19 cellular contexts compared by ENCODE assay signal in genomic region chr18:46184296-46185080, GRCh38.
A peak's percentile ranks its signal among the peaks of the same experiment; 100 is the strongest.
DNase-seq lines count a peak whose midpoint lies in the region; ATAC-seq and TF ChIP-seq lines count a peak whose summit lies in the region.
"Had no signal": no experiment of that assay in that cellular context is flagged by ENCODE, and none has a peak within 500 bp of the region (broad histone marks: within the 10 kb centered on the region; RNA-seq: fewer than 3 reads in every experiment).

No MANE protein-coding gene starts in this region.

- peak overlapping the region; percentile 41 to 78 for H3K27ac Mint-ChIP-seq in T-cell
- H3K27ac Mint-ChIP-seq in stimulated activated memory B cell treated with anti-CD40 and anti-IgM and Interleukin-4, amounts not matched to agents 10 μg/mL and 1 μg/mL and 100 μg/mL, for 72 hours = peak overlapping the region; percentile 35
- H3K27ac Mint-ChIP-seq: activated CD4-positive, alpha-beta memory T cell treated with anti-CD3 and anti-CD28 coated beads, Interleukin-2, amount 10 ng/mL, durations not matched to agents 7 days and 5 days; dendritic cell treated with granulocyte-macrophage colony-stimulating factor and Interleukin-4, amounts not matched to agents 40 ng/mL and 50 ng/mL, for 4 days had no signal

- no peak for DNase-seq in heart right ventricle
- no peak for DNase-seq in right cardiac atrium
- DNase-seq in T-cell = no peak
- DNase-seq in PC-3 = no peak
- DNase-seq in stimulated activated CD4-positive, alpha-beta T cell treated with anti-CD3 and anti-CD28 coated beads, Interleukin-4, amount 100 ng/mL, for 24 hours = no peak
- no peak for DNase-seq in KBM-7
- DNase-seq: activated CD4-positive, alpha-beta memory T cell treated with anti-CD3 and anti-CD28 coated beads, Interleukin-2, amount 10 ng/mL, durations not matched to agents 7 days and 5 days; activated gamma-delta T cell treated with Interleukin-2 at 50 U/mL for 16 hours; erythroblast; HCEC 1CT; islet precursor cell; NCI-H2081; NCI-H748 treated with DMSO at 0.1 percent for 48 hours; nucleus accumbens; T1000; upper lobe of left lung had no signal

- H3K27ac ChIP-seq in heart right ventricle (peak overlapping the region in 6 of 10 donors; percentile 10 to 85 (median 56)), right cardiac atrium (ENCODE audit: low read length) (no peak overlapping the region), HUES48 (ENCODE audit: low read depth, low read length) (peak overlapping the region; percentile 7), PC-3 (ENCODE audit: low read length) (no peak overlapping the region)
- H3K27ac ChIP-seq: upper lobe of left lung had no signal

- peaks cover 0 to 13% (median 0%) of the 10 kb centered on the region in 9 donors for H3K36me3 ChIP-seq in heart right ventricle
- H3K36me3 ChIP-seq in HUES48 (ENCODE audit: control insufficient read depth, insufficient read depth, low read length) = no peaks in the 10 kb centered on the region
- H3K36me3 ChIP-seq in PC-3 (ENCODE audit: low read depth, low read length) = no peaks in the 10 kb centered on the region
- H3K36me3 ChIP-seq: upper lobe of left lung had no signal

- H2AFZ ChIP-seq in PC-3 (ENCODE audit: low read length) = no peak overlapping the region

- in situ Hi-C loops in KBM-7 (cut with MboI; ENCODE audit: low pct_unique_long_range_greater_than_20kb, low sequenced_read_pairs) = no loop called here

- H3K9me3 Mint-ChIP-seq in T-cell = no peaks in the 10 kb centered on the region
- no peaks in the 10 kb centered on the region for H3K9me3 Mint-ChIP-seq in stimulated activated memory B cell treated with anti-CD40 and anti-IgM and Interleukin-4, amounts not matched to agents 10 μg/mL and 1 μg/mL and 100 μg/mL, for 72 hours
- H3K9me3 Mint-ChIP-seq: activated CD4-positive, alpha-beta memory T cell treated with anti-CD3 and anti-CD28 coated beads, Interleukin-2, amount 10 ng/mL, durations not matched to agents 7 days and 5 days; dendritic cell treated with granulocyte-macrophage colony-stimulating factor and Interleukin-4, amounts not matched to agents 40 ng/mL and 50 ng/mL, for 4 days had no signal

- H3K4me3 ChIP-seq in heart right ventricle (no peak overlapping the region), right cardiac atrium (ENCODE audit: low read length) (no peak overlapping the region), HUES48 (ENCODE audit: low read depth, low read length) (no peak overlapping the region), PC-3 (ENCODE audit: low read length) (no peak overlapping the region)
- H3K4me3 ChIP-seq: upper lobe of left lung had no signal

- H3K4me2 ChIP-seq in PC-3 (ENCODE audit: low read length) = no peak overlapping the region

- H3K4me1 ChIP-seq in heart right ventricle = peaks cover 6 to 77% (median 52%) of the 10 kb centered on the region in 9 donors
- peaks cover 2% of the 10 kb centered on the region for H3K4me1 ChIP-seq in right cardiac atrium (ENCODE audit: control insufficient read depth, insufficient read depth, low read length)
- peaks cover 15% of the 10 kb centered on the region for H3K4me1 ChIP-seq in HUES48 (ENCODE audit: control insufficient read depth, insufficient read depth, low read length)
- H3K4me1 ChIP-seq in PC-3 (ENCODE audit: insufficient read depth, low read length) = no peaks in the 10 kb centered on the region

- intact Hi-C loops in heart right ventricle (cut with DNase I) (no loop called here), right cardiac atrium (cut with DNase I) (no loop called here), PC-3 (cut with micrococcal nuclease) (no loop called here)

- peaks cover 3% of the 10 kb centered on the region for H3K36me3 Mint-ChIP-seq in T-cell
- no peaks in the 10 kb centered on the region for H3K36me3 Mint-ChIP-seq in stimulated activated memory B cell treated with anti-CD40 and anti-IgM and Interleukin-4, amounts not matched to agents 10 μg/mL and 1 μg/mL and 100 μg/mL, for 72 hours

- H3K79me2 ChIP-seq in PC-3 (ENCODE audit: low read length) = peaks cover 68% of the 10 kb centered on the region

- TF ChIP-seq CTCF in heart right ventricle (IDR thresholded peaks at IDR 0.05) (no peak), PC-3 (conservative IDR thresholded peaks at IDR 0.05; ENCODE audit: low read depth, low read length) (no peak)

- H3K9me3 ChIP-seq in heart right ventricle (no peaks in the 10 kb centered on the region), right cardiac atrium (ENCODE audit: control insufficient read depth, low read length) (no peaks in the 10 kb centered on the region), HUES48 (ENCODE audit: control insufficient read depth, insufficient read depth, low read length) (no peaks in the 10 kb centered on the region), PC-3 (ENCODE audit: low read length) (no peaks in the 10 kb centered on the region)
- H3K9me3 ChIP-seq: upper lobe of left lung had no signal

- 91 to 93% methylated on average over 10 of the region's 10 CpGs for WGBS in heart right ventricle, 2 donors
- WGBS in right cardiac atrium = 92% methylated on average over 10 of the region's 10 CpGs

- H3K4me3 Mint-ChIP-seq in T-cell = no peak overlapping the region
- H3K4me3 Mint-ChIP-seq in stimulated activated memory B cell treated with anti-CD40 and anti-IgM and Interleukin-4, amounts not matched to agents 10 μg/mL and 1 μg/mL and 100 μg/mL, for 72 hours = no peak overlapping the region
- H3K4me3 Mint-ChIP-seq: activated CD4-positive, alpha-beta memory T cell treated with anti-CD3 and anti-CD28 coated beads, Interleukin-2, amount 10 ng/mL, durations not matched to agents 7 days and 5 days; dendritic cell treated with granulocyte-macrophage colony-stimulating factor and Interleukin-4, amounts not matched to agents 40 ng/mL and 50 ng/mL, for 4 days had no signal

- POLR2A ChIA-PET in T-cell (lab: Charles Lee) = interaction anchor here (0.5 kb wide), 2 partner anchors 12 to 17 kb away, joined by 5 to 7 read pairs; no protein-coding TSS in a partner anchor
- POLR2A ChIA-PET in PC-3 (lab: Charles Lee; ENCODE audit: unreplicated experiment) = no interaction called here

- peaks cover 66 to 73% (median 69%) of the 10 kb centered on the region in 3 donors for H3K4me1 Mint-ChIP-seq in T-cell
- H3K4me1 Mint-ChIP-seq in stimulated activated memory B cell treated with anti-CD40 and anti-IgM and Interleukin-4, amounts not matched to agents 10 μg/mL and 1 μg/mL and 100 μg/mL, for 72 hours = peaks cover 53% of the 10 kb centered on the region

- no peaks in the 10 kb centered on the region for H3K9me2 ChIP-seq in PC-3 (replicated peaks; ENCODE audit: low read length)

- no peak for ATAC-seq in heart right ventricle
- ATAC-seq in right cardiac atrium = no peak
- ATAC-seq in T-cell (replicated peaks in 1 of 4) = no peak
- no peak for ATAC-seq in stimulated activated memory B cell treated with anti-CD40 and anti-IgM and Interleukin-4, amounts not matched to agents 10 μg/mL and 1 μg/mL and 100 μg/mL, for 72 hours
- ATAC-seq in PC-3 = no peak

- H3F3A ChIP-seq in PC-3 (ENCODE audit: low read length, unreplicated experiment) = no peaks in the 10 kb centered on the region

- no peaks in the 10 kb centered on the region for H3K27me3 ChIP-seq in heart right ventricle
- H3K27me3 ChIP-seq in right cardiac atrium (ENCODE audit: control insufficient read depth, insufficient read depth) = no peaks in the 10 kb centered on the region
- H3K27me3 ChIP-seq in HUES48 (ENCODE audit: control insufficient read depth, insufficient read depth, low read length) = no peaks in the 10 kb centered on the region
- no peaks in the 10 kb centered on the region for H3K27me3 ChIP-seq in PC-3 (ENCODE audit: low read length)
- H3K27me3 ChIP-seq: upper lobe of left lung had no signal

- H3K27me3 Mint-ChIP-seq in T-cell = no peaks in the 10 kb centered on the region
- no peaks in the 10 kb centered on the region for H3K27me3 Mint-ChIP-seq in stimulated activated memory B cell treated with anti-CD40 and anti-IgM and Interleukin-4, amounts not matched to agents 10 μg/mL and 1 μg/mL and 100 μg/mL, for 72 hours
- H3K27me3 Mint-ChIP-seq: activated CD4-positive, alpha-beta memory T cell treated with anti-CD3 and anti-CD28 coated beads, Interleukin-2, amount 10 ng/mL, durations not matched to agents 7 days and 5 days; dendritic cell treated with granulocyte-macrophage colony-stimulating factor and Interleukin-4, amounts not matched to agents 40 ng/mL and 50 ng/mL, for 4 days had no signal

- H3K9ac ChIP-seq in HUES48 (ENCODE audit: low read depth, low read length) (no peak overlapping the region), PC-3 (ENCODE audit: low read length) (no peak overlapping the region)

- CTCF ChIA-PET in T-cell (lab: Charles Lee) = interaction anchor here (1.0 to 2.5 kb wide), 2 partner anchors 11 to 37 kb away, joined by 3 to 12 read pairs; a partner anchor contains a TSS
- CTCF ChIA-PET in PC-3 (lab: Charles Lee) = no interaction called here

- BruUV-seq in PC-3 (replicated peaks; lab: Mats Ljungman, UMichigan) = no TSS peak

- H4K20me1 ChIP-seq in PC-3 (ENCODE audit: low read length) = no peaks in the 10 kb centered on the region

Comparison
In these comparisons a context has a peak if more than half of its experiments do, and no peak if none do; other contexts are left out.
1. H3K27ac ChIP-seq: peak in heart right ventricle (6 of 10) and HUES48 (single experiment); none in right cardiac atrium (single experiment) and PC-3 (single experiment).